ENCODE assay signal across 11 cellular contexts in the genomic region with DNA sequence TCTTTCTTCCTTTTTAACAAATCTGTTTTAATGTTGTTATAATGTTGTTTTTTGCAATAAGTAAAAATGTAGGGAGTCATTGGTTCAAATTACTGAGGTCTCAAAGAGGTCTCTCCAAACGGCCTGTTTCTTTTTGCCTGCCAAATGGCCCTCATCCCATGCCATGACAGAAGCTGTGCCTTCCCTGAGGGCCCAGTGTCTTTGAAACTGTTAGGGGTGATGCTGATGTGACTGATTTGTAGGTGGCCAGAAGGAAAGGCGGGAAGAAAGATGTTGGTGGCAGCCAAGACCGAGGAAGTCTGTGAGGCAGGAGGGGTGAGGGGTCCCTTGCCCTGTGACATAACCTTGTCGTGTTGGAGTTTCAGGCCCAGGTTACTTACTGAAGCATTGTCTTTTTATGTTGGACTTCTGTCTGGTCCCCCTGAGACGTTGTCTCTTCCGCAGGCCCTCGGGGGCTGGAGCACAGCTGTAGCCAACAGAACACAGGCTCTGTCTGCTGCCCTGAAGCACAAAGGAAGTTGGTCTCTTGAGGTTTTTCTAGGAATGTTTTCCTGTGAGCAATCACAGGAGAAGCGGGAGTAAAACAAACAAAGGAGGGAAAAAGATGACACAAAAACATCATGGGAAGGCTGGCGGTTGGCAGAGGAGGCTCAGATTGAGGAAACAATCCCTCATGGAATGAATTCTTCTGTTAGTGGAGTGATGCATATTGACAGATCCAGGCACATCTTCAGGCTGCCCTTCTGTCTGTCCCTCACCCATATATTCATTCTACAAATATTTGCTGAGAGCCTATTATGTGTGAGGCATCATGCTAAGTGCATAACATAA. TPM values are rescaled to one million over a fixed set of nuclear protein-coding genes. Genes with fewer than 3 reads are reported as not detected.
DNase-seq lines count a peak whose midpoint lies in the region; ATAC-seq and TF ChIP-seq lines count a peak whose summit lies in the region.
"Had no signal": no experiment of that assay in that cellular context is flagged by ENCODE, and none has a peak within 500 bp of the region (broad histone marks: within the 10 kb centered on the region; RNA-seq: fewer than 3 reads in every experiment).

No MANE protein-coding gene starts in this region.

- H3K18ac ChIP-seq in neuronal stem cell (ENCODE audit: low read length) = no peak overlapping the region

- peak overlapping the region; percentile 41 for H3K27ac Mint-ChIP-seq in endodermal cell

- H2BK12ac ChIP-seq in neuronal stem cell (ENCODE audit: low read length) = no peak overlapping the region

- H3K36me3 Mint-ChIP-seq in endodermal cell (ENCODE audit: low read depth) = peaks cover 2% of the 10 kb centered on the region

- no peak overlapping the region for H4K91ac ChIP-seq in neuronal stem cell (ENCODE audit: low read depth, low read length, poor library complexity)

- H3K27ac ChIP-seq in DND-41 (ENCODE audit: low read length) = peak overlapping the region; percentile 15; the same call in 1 of the 2 replicates
- H3K27ac ChIP-seq in PC-9 = no peak overlapping the region
- peak overlapping the region; percentile 65 for H3K27ac ChIP-seq in endodermal cell (ENCODE audit: low read depth, low read length)
- H3K27ac ChIP-seq in neuronal stem cell (replicated peaks; ENCODE audit: low read length) = no peak overlapping the region
- H3K27ac ChIP-seq: thoracic aorta had no signal

- no peaks in the 10 kb centered on the region for H3K79me1 ChIP-seq in neuronal stem cell (ENCODE audit: low read depth, low read length)

- TF ChIP-seq CTCF in DND-41 (IDR thresholded peaks at IDR 0.05; ENCODE audit: borderline replicate concordance, extremely low read depth, low read length, poor library complexity, severe bottlenecking) = no peak
- TF ChIP-seq CTCF in PC-9 (conservative IDR thresholded peaks at IDR 0.05) = no peak
- TF ChIP-seq CTCF in endodermal cell (conservative IDR thresholded peaks at IDR 0.05) = no peak
- TF ChIP-seq CTCF in BE2C (IDR thresholded peaks at IDR 0.05; ENCODE audit: low read depth, low read length) = no peak

- H3K9me3 ChIP-seq in DND-41 (ENCODE audit: insufficient read depth, low read length, severe bottlenecking) (peaks cover 5% of the 10 kb centered on the region), PC-9 (ENCODE audit: insufficient read depth, low read depth) (peaks cover 4% of the 10 kb centered on the region; the same call in 1 of the 2 replicates), endodermal cell (ENCODE audit: control insufficient read depth, low read length) (peaks cover 19% of the 10 kb centered on the region), neuronal stem cell (replicated peaks in 1 of 2; ENCODE audit: control insufficient read depth in 2 of 2, insufficient read depth in 1 of 2, low read depth in 1 of 2, low read length in 2 of 2) (peaks cover 0 to 8% of the 10 kb centered on the region in 2 donors), BE2C (no peaks in the 10 kb centered on the region)
- H3K9me3 ChIP-seq: thoracic aorta had no signal

- H3K36me3 ChIP-seq in DND-41 (ENCODE audit: insufficient read depth, low read length) = no peaks in the 10 kb centered on the region
- H3K36me3 ChIP-seq in PC-9 (ENCODE audit: low read depth) = no peaks in the 10 kb centered on the region
- H3K36me3 ChIP-seq in endodermal cell (ENCODE audit: control insufficient read depth, insufficient read depth, low read length) = no peaks in the 10 kb centered on the region
- H3K36me3 ChIP-seq in neuronal stem cell (replicated peaks in 1 of 2; ENCODE audit: control insufficient read depth in 2 of 2, insufficient read depth in 2 of 2, low read length in 2 of 2) = no peaks in the 10 kb centered on the region
- no peaks in the 10 kb centered on the region for H3K36me3 ChIP-seq in BE2C
- H3K36me3 ChIP-seq: thoracic aorta had no signal

- H3K9ac ChIP-seq in DND-41 (ENCODE audit: low read depth, low read length) = no peak overlapping the region
- H3K9ac ChIP-seq in endodermal cell (ENCODE audit: extremely low read depth, low read length, poor library complexity, severe bottlenecking) = no peak overlapping the region
- no peak overlapping the region for H3K9ac ChIP-seq in neuronal stem cell (ENCODE audit: low read depth, low read length, poor library complexity)

- H3K4me1 Mint-ChIP-seq in endodermal cell = peaks cover 29% of the 10 kb centered on the region

- H4K8ac ChIP-seq in neuronal stem cell (ENCODE audit: low read depth, low read length) = no peak overlapping the region

- no peak for ATAC-seq in DND-41 (ENCODE audit: insufficient read depth, low read depth)
- ATAC-seq: left ventricle myocardium superior had no signal

- peaks cover 3% of the 10 kb centered on the region; the same call in 1 of the 2 replicates for H3K79me2 ChIP-seq in DND-41 (ENCODE audit: insufficient read depth, low read length)
- H3K79me2 ChIP-seq in PC-9 (ENCODE audit: low read depth) = no peaks in the 10 kb centered on the region

- no peak overlapping the region for H2AK5ac ChIP-seq in neuronal stem cell (ENCODE audit: low read depth, low read length)

- POLR2A ChIA-PET in PC-9 (lab: Charles Lee; ENCODE audit: unreplicated experiment) = no interaction called here

- no peak overlapping the region for H3K4me3 Mint-ChIP-seq in endodermal cell

- no peak overlapping the region for H2BK5ac ChIP-seq in neuronal stem cell (ENCODE audit: low read length)

- CTCF ChIA-PET in PC-9 (lab: Charles Lee) = no interaction called here

- no peak overlapping the region for H2BK15ac ChIP-seq in neuronal stem cell (ENCODE audit: low read length)

- no peak overlapping the region for H3K23ac ChIP-seq in neuronal stem cell (ENCODE audit: low read depth, low read length, poor library complexity)

- H3K4me1 ChIP-seq in DND-41 (ENCODE audit: insufficient read depth, low read length) = peaks cover 40% of the 10 kb centered on the region
- H3K4me1 ChIP-seq in PC-9 (replicated peaks; ENCODE audit: insufficient read depth) = peaks cover 37% of the 10 kb centered on the region
- no peaks in the 10 kb centered on the region for H3K4me1 ChIP-seq in endodermal cell (ENCODE audit: control insufficient read depth, insufficient read depth, low read length)
- H3K4me1 ChIP-seq in neuronal stem cell (ENCODE audit: control insufficient read depth in 2 of 2, insufficient read depth in 1 of 2, low read depth in 1 of 2, low read length in 2 of 2) = peaks cover 5 to 16% of the 10 kb centered on the region in 2 donors
- no peaks in the 10 kb centered on the region for H3K4me1 ChIP-seq in BE2C

- H3K27me3 ChIP-seq in DND-41 (ENCODE audit: insufficient read depth, low read length, poor library complexity) (no peaks in the 10 kb centered on the region), PC-9 (ENCODE audit: insufficient read depth, low read depth) (no peaks in the 10 kb centered on the region), endodermal cell (ENCODE audit: control insufficient read depth, insufficient read depth, low read length, poor library complexity, severe bottlenecking) (no peaks in the 10 kb centered on the region), neuronal stem cell (ENCODE audit: control insufficient read depth in 3 of 3, insufficient read depth in 3 of 3, low read depth in 1 of 3, low read length in 3 of 3) (peaks cover 0 to 9% (median 0%) of the 10 kb centered on the region in 3 experiments), BE2C (no peaks in the 10 kb centered on the region)

- peaks cover 28% of the 10 kb centered on the region for H3K9me3 Mint-ChIP-seq in endodermal cell

- H2BK120ac ChIP-seq in neuronal stem cell (ENCODE audit: low read depth, low read length) = no peak overlapping the region

- H3K14ac ChIP-seq in neuronal stem cell (ENCODE audit: low read length) = no peak overlapping the region

- H3K4me3 ChIP-seq in DND-41 (ENCODE audit: low read depth in 1 of 2, low read length in 2 of 2) (no peak overlapping the region), PC-9 (no peak overlapping the region), endodermal cell (ENCODE audit: low read length) (no peak overlapping the region), neuronal stem cell (ENCODE audit: low read length in 2 of 2) (no peak overlapping the region), BE2C (ENCODE audit: low read depth, low read length) (no peak overlapping the region)
- H3K4me3 ChIP-seq: thoracic aorta had no signal

- H4K20me1 ChIP-seq in DND-41 (ENCODE audit: insufficient read depth, low read length) (no peaks in the 10 kb centered on the region), PC-9 (ENCODE audit: insufficient read depth) (no peaks in the 10 kb centered on the region)

- H3K9me2 ChIP-seq in PC-9 (ENCODE audit: insufficient read depth) = no peaks in the 10 kb centered on the region

- H2AFZ ChIP-seq in DND-41 (ENCODE audit: low read depth, low read length) = 0 out of 2 replicates have a peak overlapping the region, but pooled peaks have one; percentile 12
- no peak overlapping the region for H2AFZ ChIP-seq in PC-9
- peak overlapping the region; percentile 60 for H2AFZ ChIP-seq in neuronal stem cell (ENCODE audit: low read length)

- intact Hi-C loops in PC-9 (cut with micrococcal nuclease; ENCODE audit: unreplicated experiment) = no loop called here

- WGBS in endodermal cell (ENCODE audit: insufficient coverage in 1 of 2, insufficient read length in 1 of 2), 2 experiments = 76 to 88% methylated on average over 5 to 9 of the region's 9 CpGs
- no CpG with 5 or more reads among the region's 9 CpGs for WGBS in neuronal stem cell (ENCODE audit: extremely low coverage in 2 of 2, insufficient read length in 2 of 2, insufficient replicate concordance in 1 of 2), 2 donors

- H3K4me2 ChIP-seq in DND-41 (ENCODE audit: insufficient read depth, low read length) = peak overlapping the region; percentile 4; the same call in 1 of the 2 replicates
- H3K4me2 ChIP-seq in PC-9 = peak overlapping the region; percentile 33
- H3K4me2 ChIP-seq in neuronal stem cell (ENCODE audit: insufficient read depth, low read length, poor library complexity, severe bottlenecking) = no peak overlapping the region

- peaks cover 19% of the 10 kb centered on the region; the same call in 1 of the 2 replicates for H3F3A ChIP-seq in PC-9 (ENCODE audit: insufficient read depth, low read depth)

- DNase-seq in DND-41 (no peak), PC-9 (peak in 1 of 2 experiments; percentile 35), endodermal cell (no peak), neuronal stem cell (ENCODE audit: low spot score) (no peak), SKM-1 (lab: John Stamatoyannopoulos, UW; ENCODE audit: unreplicated experiment) (no peak), HuH-7 (ENCODE audit: low spot score) (no peak), BE2C (no peak)
- DNase-seq in stimulated activated naive CD4-positive, alpha-beta T cell (lab: John Stamatoyannopoulos, UW) = no peak
- DNase-seq: GDM1, left ventricle myocardium superior had no signal

- BruUV-seq in PC-9 (replicated peaks; lab: Mats Ljungman, UMichigan) = no TSS peak

- no peak overlapping the region for H3K4ac ChIP-seq in neuronal stem cell (ENCODE audit: low read length)

- peaks cover 3% of the 10 kb centered on the region for H3K27me3 Mint-ChIP-seq in endodermal cell (ENCODE audit: insufficient read depth)

RNA-seq across cellular contexts. Expression of a gene that starts 4.9 kb away (rescaled TPM):
- total RNA-seq in PC-9 (2021) (5.9 and 7.2 TPM in 2 replicates), endodermal cell (10 to 100 TPM; 26.6 to 27.4 TPM)
- polyA plus RNA-seq in endodermal cell (2013, experiment 1 of 2) = 15.1 TPM
- polyA plus RNA-seq in endodermal cell (2013, experiment 2 of 2) = 15.8 TPM
- 5.0 TPM for polyA plus RNA-seq in neuronal stem cell (2013, experiment 1 of 2)
- 5.3 TPM for polyA plus RNA-seq in neuronal stem cell (2013, experiment 2 of 2)
- 11.0 TPM for polyA plus RNA-seq in BE2C (2012; ENCODE audit: insufficient read depth, insufficient read length, low read depth)

Comparison
In these comparisons a context has a peak if more than half of its experiments do, and no peak if none do; other contexts are left out.
1. H3K27ac ChIP-seq: peak in DND-41 (single experiment) and endodermal cell (single experiment); none in PC-9 (single experiment) and neuronal stem cell (single experiment).